8 cellular contexts compared by ENCODE assay signal in the genomic region with DNA sequence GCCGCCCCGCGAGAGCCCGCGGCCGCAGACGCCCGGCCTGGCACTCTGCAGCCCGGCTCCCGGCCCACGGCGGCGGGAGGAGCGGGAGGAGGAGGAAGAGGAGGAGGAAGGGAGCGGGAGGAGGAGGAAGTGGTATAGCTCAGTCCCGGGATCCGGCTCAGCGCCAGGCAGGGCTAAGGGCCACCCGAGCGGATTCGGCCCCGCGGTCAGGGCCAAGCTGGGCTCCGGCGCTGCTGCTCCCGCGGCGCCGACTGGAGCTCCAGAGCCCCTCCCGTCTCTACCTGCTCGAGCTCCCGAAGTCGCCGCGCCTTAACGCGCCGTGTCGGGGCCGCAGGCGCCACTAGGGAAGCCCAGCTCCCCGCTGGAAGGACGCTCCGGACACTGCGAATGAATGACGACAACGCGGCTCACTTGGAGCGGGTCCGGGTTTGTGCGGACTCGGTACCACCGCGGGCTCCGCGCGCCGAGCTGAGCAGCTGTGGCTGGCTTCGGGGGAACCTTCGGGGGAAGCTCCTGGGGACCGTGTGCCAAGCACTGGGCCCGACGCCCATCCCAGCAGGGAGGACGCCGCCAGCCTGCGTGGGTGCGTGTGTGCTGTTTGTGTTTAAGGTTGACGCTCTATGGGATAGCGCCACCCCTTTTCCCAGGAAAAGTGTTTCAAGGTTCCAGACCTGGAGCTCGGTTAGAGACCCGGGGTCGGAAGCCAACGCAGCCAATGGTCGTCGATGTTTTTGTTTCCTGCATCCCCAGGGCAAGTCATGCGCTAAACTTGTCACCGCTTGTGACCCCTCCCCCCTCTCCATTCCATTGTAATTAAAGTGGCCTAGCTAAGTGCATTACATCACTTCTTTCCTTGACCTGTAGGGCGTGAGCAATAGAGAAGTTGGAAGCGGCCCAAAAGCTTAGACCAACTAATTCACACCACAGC. TPM values are rescaled to one million over a fixed set of nuclear protein-coding genes. Genes with fewer than 3 reads are reported as not detected.
DNase-seq lines count a peak whose midpoint lies in the region; ATAC-seq and TF ChIP-seq lines count a peak whose summit lies in the region.

TSS of gene TBC1D9 (minus strand) at position 94 of the 928 bp plus-strand sequence. CDS start 340 bp downstream, outside the sequence.

- peak within 1 kb of the TSS; percentile 82 for H3K4me3 ChIP-seq in cardiac muscle cell
- peak within 1 kb of the TSS; percentile 31 to 45 for H3K4me3 ChIP-seq in neutrophil (ENCODE audit: low read depth in 1 of 2, low read length in 1 of 2)

- TF ChIP-seq CTCF in cardiac muscle cell (IDR thresholded peaks at IDR 0.05; ENCODE audit: low read depth, low read length) (peak; percentile 8), neutrophil (IDR thresholded peaks at IDR 0.05) (no peak)

- H3K27me3 ChIP-seq in cardiac muscle cell (no peaks in the 10 kb centered on the region), neutrophil (peaks cover 94% of the 10 kb centered on the region)

- peak; percentile 92 for DNase-seq in DMS53 (lab: John Stamatoyannopoulos, UW)
- peak; percentile 82 for DNase-seq in HK-2 (ENCODE audit: unreplicated experiment)
- DNase-seq in NCI-H748 treated with DMSO at 0.1 percent for 48 hours (lab: John Stamatoyannopoulos, UW): peak; percentile 28
- DNase-seq in amniotic stem cell (lab: John Stamatoyannopoulos, UW): peak; percentile 34
- DNase-seq in cardiac muscle cell (ENCODE audit: low read depth in 1 of 2, low spot score in 1 of 2): peak; percentile 82 to 85
- no peak for DNase-seq in GOT3 (lab: John Stamatoyannopoulos, UW)

- H3K4me1 ChIP-seq in cardiac muscle cell (ENCODE audit: low read depth) (peaks cover 7% of the 10 kb centered on the region), neutrophil (ENCODE audit: control insufficient read depth in 1 of 2, insufficient read depth in 1 of 2, low read depth in 1 of 2, low read length in 1 of 2) (peaks cover 7 to 18% of the 10 kb centered on the region in 2 experiments)

- H3K36me3 ChIP-seq in cardiac muscle cell (no peaks in the 10 kb centered on the region), neutrophil (no peaks in the 10 kb centered on the region)

- H3K9me3 ChIP-seq in cardiac muscle cell (ENCODE audit: low read depth): no peaks in the 10 kb centered on the region
- H3K9me3 ChIP-seq in neutrophil: no peaks in the 10 kb centered on the region

- peak within 1 kb of the TSS; percentile 82 for H3K27ac ChIP-seq in cardiac muscle cell
- no peak within 1 kb of the TSS for H3K27ac ChIP-seq in neutrophil

- ATAC-seq in GM21360 (IDR thresholded peaks at IDR 0.05; ENCODE audit: unreplicated experiment): peak; percentile 42

RNA-seq across cellular contexts. Expression of gene TBC1D9, which starts in this region (rescaled TPM):
- 4.9 and 5.2 TPM in 2 replicates for total RNA-seq in cardiac muscle cell
- 1.9 and 3.4 TPM in 2 replicates for polyA plus RNA-seq in cardiac muscle cell
